ENCODE assay signal across 25 cellular contexts in genomic region chr1:56898888-56899287, GRCh38. TPM values are rescaled to one million over a fixed set of nuclear protein-coding genes. Genes with fewer than 3 reads are reported as not detected.
"Had no signal": no experiment of that assay in that cellular context is flagged by ENCODE, and none has a peak within 500 bp of the region (broad histone marks: within the 10 kb centered on the region; RNA-seq: fewer than 3 reads in every experiment).

No MANE protein-coding gene starts in this region.

- H3K9me3 ChIP-seq: MG63, SJSA1 had no signal

- H3K4me1 ChIP-seq: SJSA1 had no signal

- FAIRE-seq: HTR-8/SVneo, RCC 7860 had no signal

- H3K36me3 ChIP-seq: MG63, SJSA1 had no signal

- DNase-seq: Karpas-422, KG1, MG63, NCI-H1092, NCI-H1105 treated with DMSO at 0.1 percent for 48 hours, NCI-H1417 treated with DMSO at 0.1 percent for 48 hours, NCI-H146, NCI-H1694 treated with DMSO at 0.1 percent for 48 hours, NCI-H1930, NCI-H2081, NCI-H2107, NCI-H2171 treated with DMSO at 0.1 percent for 48 hours, NCI-H345, NCI-H446 treated with DMSO at 0.1 percent for 48 hours, NCI-H510A treated with DMSO at 0.1 percent for 48 hours, NCI-H526, NCI-H774, Right ventricle myocardium superior, RPMI8226, SIG-M5 had no signal

- H3K4me3 ChIP-seq: MG63, SJSA1, SK-N-MC had no signal

- H3K27me3 ChIP-seq: MG63, SJSA1 had no signal

- H3K27ac ChIP-seq: HL-60, SJSA1, SK-N-MC had no signal

RNA-seq across cellular contexts. Expression of gene C8A, which starts 44.3 kb away (rescaled TPM):
- total RNA-seq: Right ventricle myocardium superior, SJSA1 had no signal
